26 cellular contexts compared by ENCODE assay signal in the genomic region with DNA sequence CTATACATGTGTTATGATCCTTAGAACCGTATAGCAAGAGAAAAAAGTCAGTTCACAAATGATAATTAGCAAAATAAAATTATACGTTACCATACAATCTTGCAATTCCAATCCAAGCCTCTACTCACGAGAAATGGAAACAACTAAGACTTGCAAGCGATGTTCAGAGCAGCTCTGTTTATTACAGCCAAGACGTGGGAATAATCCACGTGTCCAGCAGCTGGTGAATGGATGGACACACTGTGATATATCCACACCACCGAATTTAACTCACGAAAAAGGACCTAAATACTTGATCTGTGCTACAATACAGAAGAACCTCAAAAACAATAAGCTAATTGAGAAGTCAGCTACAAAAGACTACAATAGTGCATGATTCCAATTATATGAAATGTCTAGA.
DNase-seq lines count a peak whose midpoint lies in the region; ATAC-seq, FAIRE-seq and TF ChIP-seq lines count a peak whose summit lies in the region.
"Had no signal": no experiment of that assay in that cellular context is flagged by ENCODE, and none has a peak within 500 bp of the region (broad histone marks: within the 10 kb centered on the region; RNA-seq: fewer than 3 reads in every experiment).

No MANE protein-coding gene starts in this region.

- no peak overlapping the region for H2BK15ac ChIP-seq in H1 (ENCODE audit: low read length)

- no peak overlapping the region for H3K23ac ChIP-seq in H1 (ENCODE audit: insufficient read length)

- 94% methylated on average over 8 of the region's 8 CpGs; no CpG with 5 or more reads in 1 of the 2 experiments for WGBS in H1 (ENCODE audit: extremely low coverage in 1 of 2, insufficient coverage in 1 of 2, insufficient read length in 1 of 2, insufficient replicate concordance in 2 of 2, low coverage in 1 of 2, low lambda C conversion rate in 2 of 2, missing lambda C conversion rate in 1 of 2), 2 experiments
- WGBS in pancreas, 2 donors: 42 to 45% methylated on average over 8 of the region's 8 CpGs
- 88 to 95% methylated on average over 8 of the region's 8 CpGs for WGBS in lower leg skin, 2 donors

- no peak overlapping the region for H3K4me3 Mint-ChIP-seq in osteocyte (ENCODE audit: unreplicated experiment)
- H3K4me3 Mint-ChIP-seq: CD14-positive monocyte; CD4-positive, alpha-beta memory T cell; CD4-positive, CD25-positive, alpha-beta regulatory T cell; CD8-positive, alpha-beta memory T cell had no signal

- no peak overlapping the region for H4K91ac ChIP-seq in H1 (replicated peaks; ENCODE audit: insufficient read length, low read length)

- no peak overlapping the region for H3K4me2 ChIP-seq in H1 (ENCODE audit: insufficient read depth in 1 of 2, low read depth in 2 of 2, low read length in 2 of 2)
- H3K4me2 ChIP-seq: BLaER1 had no signal

- H2BK5ac ChIP-seq in H1 (ENCODE audit: low read depth, low read length): no peak overlapping the region

- H3K56ac ChIP-seq in H1 (replicated peaks; ENCODE audit: insufficient read length, low read depth, low read length): no peak overlapping the region

- no peak overlapping the region for H4K8ac ChIP-seq in H1 (ENCODE audit: extremely low read depth, insufficient read depth, low read length)

- H3K36me3 Mint-ChIP-seq in osteocyte (ENCODE audit: unreplicated experiment): peaks cover 9% of the 10 kb centered on the region

- TF ChIP-seq POLR2A in H1 (IDR thresholded peaks at IDR 0.05; ENCODE audit: control extremely low read depth in 1 of 2, low read depth in 2 of 2, low read length in 2 of 2) (no peak), lower leg skin (IDR thresholded peaks at IDR 0.05) (no peak)

- no peak overlapping the region for H2AFZ ChIP-seq in H1 (ENCODE audit: low read length)

- H4K5ac ChIP-seq in H1 (ENCODE audit: insufficient read length, low read depth, low read length): no peak overlapping the region

- H2BK12ac ChIP-seq in H1 (ENCODE audit: low read depth, low read length): no peak overlapping the region

- no peak overlapping the region for H3K14ac ChIP-seq in H1 (ENCODE audit: insufficient read length)

- H3K27me3 Mint-ChIP-seq in osteocyte (ENCODE audit: unreplicated experiment): no peaks in the 10 kb centered on the region
- H3K27me3 Mint-ChIP-seq: CD4-positive, alpha-beta memory T cell; CD4-positive, CD25-positive, alpha-beta regulatory T cell had no signal

- intact Hi-C loops in pancreas (cut with DNase I) (no loop called here), lower leg skin (cut with DNase I; ENCODE audit: low total_unique reads) (no loop called here)

- H3K23me2 ChIP-seq in H1 (ENCODE audit: low read depth, low read length): no peaks in the 10 kb centered on the region

- H3K27ac ChIP-seq in H1 (ENCODE audit: low read depth, low read length): no peak overlapping the region
- H3K27ac ChIP-seq in pancreas: peak overlapping the region in 3 of 4 donors; percentile 10 to 41 (median 34)
- H3K27ac ChIP-seq: BLaER1 had no signal

- H2BK120ac ChIP-seq in H1 (replicated peaks; ENCODE audit: low read depth, low read length): peak overlapping the region; percentile 90

- H2BK20ac ChIP-seq in H1 (ENCODE audit: low read length): no peak overlapping the region

- no peak for TF ChIP-seq RAD21 in H1 (IDR thresholded peaks at IDR 0.05 in 1 of 2, conservative IDR thresholded peaks at IDR 0.05 in 1 of 2; ENCODE audit: low read depth in 2 of 2, low read length in 2 of 2)

- DNase-seq in H1 (ENCODE audit: low read depth in 1 of 2, low spot score in 2 of 2) (no peak), pancreas (peak in 3 of 6 donors; percentile 48 to 66 (median 65)), lower leg skin (ENCODE audit: low spot score in 2 of 2) (no peak), NCI-H1930 (lab: John Stamatoyannopoulos, UW) (no peak), osteocyte (ENCODE audit: extremely low spot score, unreplicated experiment) (no peak)
- DNase-seq: 8988T; ACHN; BE2C; C1 segment of cervical spinal cord; CD4-positive, alpha-beta memory T cell; CD4-positive, CD25-positive, alpha-beta regulatory T cell; CD8-positive, alpha-beta memory T cell; COR-L47; DMS 273 treated with DMSO at 0.1 percent for 48 hours; DMS153; DMS53; DMS79; DND-41; EL; GDM1 had no signal

- TF ChIP-seq EP300 in H1 (IDR thresholded peaks at IDR 0.05; ENCODE audit: borderline replicate concordance in 1 of 2, low read depth in 2 of 2, low read length in 2 of 2): no peak

- H3K4ac ChIP-seq in H1 (replicated peaks; ENCODE audit: insufficient read length, low read depth, low read length): no peak overlapping the region

- peak in 3 of 4 donors; percentile 39 to 70 (median 54) for ATAC-seq in pancreas
- ATAC-seq: GM12878 had no signal

- CTCF ChIA-PET in H1 (lab: Charles Lee; ENCODE audit: partially characterized antibody): interaction anchor here (0.7 to 1.0 kb wide), 2 partner anchors 58 to 222 kb away, joined by 3 read pairs; no protein-coding TSS in a partner anchor

- H3K4me1 Mint-ChIP-seq in osteocyte (ENCODE audit: unreplicated experiment): no peaks in the 10 kb centered on the region

- TF ChIP-seq CTCF in H1 (IDR thresholded peaks at IDR 0.05; ENCODE audit: control extremely low read depth in 1 of 3, insufficient read depth in 1 of 3, low read depth in 1 of 3, low read length in 3 of 3) (no peak), pancreas (IDR thresholded peaks at IDR 0.05) (no peak), lower leg skin (IDR thresholded peaks at IDR 0.05) (no peak), osteocyte (IDR thresholded peaks at IDR 0.05) (no peak)

- no peaks in the 10 kb centered on the region for H3K79me2 ChIP-seq in H1 (ENCODE audit: control insufficient read depth in 1 of 2, insufficient read depth in 2 of 2, low read length in 2 of 2)

- H3K79me1 ChIP-seq in H1 (ENCODE audit: low read depth, low read length): no peaks in the 10 kb centered on the region

- no peak overlapping the region for H3K18ac ChIP-seq in H1 (ENCODE audit: extremely low read depth, low read length)

- POLR2A ChIA-PET in H1 (lab: Charles Lee; ENCODE audit: partially characterized antibody): no interaction called here

- H4K20me1 ChIP-seq in H1 (replicated peaks in 1 of 2; ENCODE audit: control insufficient read depth in 1 of 2, insufficient read depth in 2 of 2, low read length in 2 of 2): peaks cover 0 to 4% of the 10 kb centered on the region in 2 experiments

- no peaks in the 10 kb centered on the region for H3K36me3 ChIP-seq in H1 (ENCODE audit: control insufficient read depth in 2 of 4, insufficient read depth in 4 of 4, low read length in 3 of 4)
- no peaks in the 10 kb centered on the region for H3K36me3 ChIP-seq in pancreas
- H3K36me3 ChIP-seq: BE2C had no signal

- H3K9me3 ChIP-seq in H1 (ENCODE audit: insufficient read depth in 2 of 2, low read depth in 1 of 2, low read length in 1 of 2) (0 out of 4 replicates have a peak, but pooled peaks cover 0 to 4% of the 10 kb centered on the region in 2 experiments), pancreas (no peaks in the 10 kb centered on the region)
- H3K9me3 ChIP-seq: BE2C had no signal

- H2AK5ac ChIP-seq in H1 (ENCODE audit: low read depth, low read length): no peak overlapping the region

- H3K4me3 ChIP-seq in H1 (ENCODE audit: extremely low read depth in 1 of 4, insufficient read depth in 2 of 4, low read depth in 3 of 4, low read length in 4 of 4): no peak overlapping the region
- no peak overlapping the region for H3K4me3 ChIP-seq in pancreas
- no peak overlapping the region for H3K4me3 ChIP-seq in lower leg skin (ENCODE audit: low read depth, poor library complexity, severe bottlenecking)
- H3K4me3 ChIP-seq: BLaER1, GM12878 had no signal

- peaks cover 0 to 2% (median 0%) of the 10 kb centered on the region in 4 experiments; a peak in 1 of 7 replicates for H3K4me1 ChIP-seq in H1 (replicated peaks in 1 of 4; ENCODE audit: control insufficient read depth in 3 of 4, insufficient read depth in 4 of 4, low read length in 3 of 4)
- peaks cover 6 to 9% (median 8%) of the 10 kb centered on the region in 3 donors for H3K4me1 ChIP-seq in pancreas
- H3K4me1 ChIP-seq: BE2C had no signal

- peaks cover 3% of the 10 kb centered on the region for H3K9me3 Mint-ChIP-seq in osteocyte (ENCODE audit: unreplicated experiment)
- H3K9me3 Mint-ChIP-seq: CD8-positive, alpha-beta memory T cell had no signal

- H3K27ac Mint-ChIP-seq in osteocyte (ENCODE audit: unreplicated experiment): no peak overlapping the region
- H3K27ac Mint-ChIP-seq: CD14-positive monocyte; CD4-positive, alpha-beta memory T cell; CD8-positive, alpha-beta memory T cell had no signal

- H3K27me3 ChIP-seq in H1 (replicated peaks in 1 of 4; ENCODE audit: control insufficient read depth in 3 of 4, extremely low read depth in 1 of 4, insufficient read depth in 3 of 4, low read length in 3 of 4) (no peaks in the 10 kb centered on the region), pancreas (no peaks in the 10 kb centered on the region)
- H3K27me3 ChIP-seq: BE2C, BLaER1 had no signal

- no peak for FAIRE-seq in H1 (lab: Jason Lieb, UNC)
- no peak for FAIRE-seq in pancreas (lab: Jason Lieb, UNC)
- FAIRE-seq: A204.1, GM12878, GM12892, GM18507 had no signal

- no peak overlapping the region for H3K9ac ChIP-seq in H1 (replicated peaks in 1 of 4; ENCODE audit: extremely low read depth in 1 of 4, low read depth in 3 of 4, low read length in 3 of 4)
- H3K9ac ChIP-seq: BLaER1 had no signal

TF ChIP-seq in H1, 55 proteins besides CTCF, POLR2A, EP300 and RAD21 (continues in another document):
- TF ChIP-seq SP2 (IDR thresholded peaks at IDR 0.05; ENCODE audit: low read length) (no peak), JUND (IDR thresholded peaks at IDR 0.05; ENCODE audit: low read length) (no peak), CBX5 (IDR thresholded peaks at IDR 0.05; ENCODE audit: low read depth, low read length) (no peak), RBBP5 (IDR thresholded peaks at IDR 0.05; ENCODE audit: borderline replicate concordance, low read depth, low read length) (no peak), SP1 (IDR thresholded peaks at IDR 0.05; ENCODE audit: low read depth, low read length) (no peak), TBP (IDR thresholded peaks at IDR 0.05; ENCODE audit: low read depth, low read length) (no peak), SRF (IDR thresholded peaks at IDR 0.05; ENCODE audit: low read depth, low read length) (no peak), CREB1 (IDR thresholded peaks at IDR 0.05) (no peak)
